In the genomic region with DNA sequence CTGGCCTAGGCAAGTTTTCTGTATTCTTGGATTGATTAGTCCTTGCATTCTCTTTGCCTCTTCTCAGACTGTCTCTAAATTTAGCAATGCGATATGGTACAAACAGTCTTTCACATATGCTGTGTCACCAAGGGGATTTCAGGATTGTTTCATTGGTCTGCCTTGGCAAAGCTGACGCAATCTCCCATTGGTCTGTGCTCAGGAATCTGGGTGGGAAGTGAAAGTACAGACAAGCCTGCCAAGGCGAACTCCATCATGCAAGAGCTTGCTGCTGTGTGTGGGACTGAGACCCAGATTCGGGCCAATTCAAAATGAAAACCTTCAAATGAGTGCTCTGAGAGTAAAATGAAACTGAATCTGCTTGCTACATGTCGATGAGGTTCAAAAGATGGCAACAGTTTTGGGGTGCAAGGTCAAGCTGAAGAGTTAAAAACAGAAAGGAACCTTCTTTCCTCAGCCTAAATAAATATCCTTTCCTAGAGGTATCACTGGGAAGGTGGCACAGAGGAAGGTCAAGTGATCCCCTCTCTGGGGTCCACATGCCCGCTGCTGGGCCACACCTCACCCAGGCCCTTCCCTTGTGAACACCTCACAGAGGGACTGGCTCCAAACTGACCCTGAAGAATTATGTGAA, we compare ENCODE assay signal across 8 cellular contexts.
DNase-seq lines count a peak whose midpoint lies in the region; ATAC-seq, FAIRE-seq and TF ChIP-seq lines count a peak whose summit lies in the region.

No MANE protein-coding gene starts in this region.

- intact Hi-C loops in dendritic cell treated with granulocyte-macrophage colony-stimulating factor and Interleukin-4, amounts not matched to agents 40 ng/mL and 50 ng/mL, for 4 days (cut with micrococcal nuclease): loop anchor here (10.0 kb wide), 1 partner anchor 47 kb away; no protein-coding TSS in a partner anchor

- no peaks in the 10 kb centered on the region for H3K36me3 Mint-ChIP-seq in dendritic cell treated with granulocyte-macrophage colony-stimulating factor and Interleukin-4, amounts not matched to agents 40 ng/mL and 50 ng/mL, for 4 days (ENCODE audit: low read depth)
- H3K36me3 Mint-ChIP-seq in nephron progenitor cell (ENCODE audit: low read depth): no peaks in the 10 kb centered on the region

- H3K9me3 Mint-ChIP-seq in dendritic cell treated with granulocyte-macrophage colony-stimulating factor and Interleukin-4, amounts not matched to agents 40 ng/mL and 50 ng/mL, for 4 days: no peaks in the 10 kb centered on the region
- H3K9me3 Mint-ChIP-seq in nephron progenitor cell: peaks cover 9% of the 10 kb centered on the region

- H3K9me3 ChIP-seq in A549: peaks cover 17% of the 10 kb centered on the region; the same call in 2 of the 3 replicates

- POLR2A ChIA-PET in A549 (lab: Yijun Ruan, JAX): interaction anchor here (1.0 to 1.9 kb wide), 3 partner anchors 81 to 484 kb away, joined by 3 to 8 read pairs (median 5); a partner anchor contains a TSS

- peak overlapping the region; percentile 86 for H3K27ac Mint-ChIP-seq in dendritic cell treated with granulocyte-macrophage colony-stimulating factor and Interleukin-4, amounts not matched to agents 40 ng/mL and 50 ng/mL, for 4 days
- H3K27ac Mint-ChIP-seq in nephron progenitor cell: peak overlapping the region; percentile 26

- WGBS in A549 (ENCODE audit: missing lambda C conversion rate): under 1% methylated on average over 6 of the region's 6 CpGs

- TF ChIP-seq POLR2A in A549 (IDR thresholded peaks at IDR 0.05; ENCODE audit: low read length): no peak

- peak overlapping the region; percentile 98 to 99 for H3K27ac ChIP-seq in A549

- no peak overlapping the region for H3K4me3 ChIP-seq in A549

- peak; percentile 51 to 98 for DNase-seq in A549 (ENCODE audit: low read depth in 1 of 2, low spot score in 1 of 2)
- DNase-seq in SIG-M5 (lab: John Stamatoyannopoulos, UW): peak; percentile 80
- DNase-seq in nephron progenitor cell: no peak
- DNase-seq in ureter (ENCODE audit: low spot score): peak; percentile 83
- DNase-seq in NCI-H146 treated with DMSO at 0.1 percent for 48 hours (lab: John Stamatoyannopoulos, UW; ENCODE audit: unreplicated experiment): no peak

- peak overlapping the region; percentile 55 for H3K4me3 Mint-ChIP-seq in dendritic cell treated with granulocyte-macrophage colony-stimulating factor and Interleukin-4, amounts not matched to agents 40 ng/mL and 50 ng/mL, for 4 days
- H3K4me3 Mint-ChIP-seq in nephron progenitor cell: no peak overlapping the region

- H3K27me3 Mint-ChIP-seq in dendritic cell treated with granulocyte-macrophage colony-stimulating factor and Interleukin-4, amounts not matched to agents 40 ng/mL and 50 ng/mL, for 4 days: no peaks in the 10 kb centered on the region
- peaks cover 7% of the 10 kb centered on the region for H3K27me3 Mint-ChIP-seq in nephron progenitor cell (ENCODE audit: low read depth, poor library complexity)

- peak; percentile 81 for FAIRE-seq in A549 (lab: Jason Lieb, UNC)

- peak; percentile 70 to 85; a peak in 3 of 5 replicates for TF ChIP-seq EP300 in A549 (IDR thresholded peaks at IDR 0.05)

- no peak for TF ChIP-seq CTCF in A549 (IDR thresholded peaks at IDR 0.05)
- TF ChIP-seq CTCF in nephron progenitor cell (IDR thresholded peaks at IDR 0.05): no peak

- peak overlapping the region; percentile 64 for H3K4me2 ChIP-seq in A549

- ATAC-seq in A549: peak; percentile 88 to 90
- peak; percentile 90 for ATAC-seq in GM18870 (IDR thresholded peaks at IDR 0.05; ENCODE audit: unreplicated experiment)
- ATAC-seq in HG03039 (IDR thresholded peaks at IDR 0.05; ENCODE audit: unreplicated experiment): peak; percentile 85

- H3K4me1 Mint-ChIP-seq in dendritic cell treated with granulocyte-macrophage colony-stimulating factor and Interleukin-4, amounts not matched to agents 40 ng/mL and 50 ng/mL, for 4 days (ENCODE audit: low read depth): peaks cover 13% of the 10 kb centered on the region
- peaks cover 64% of the 10 kb centered on the region for H3K4me1 Mint-ChIP-seq in nephron progenitor cell

- TF ChIP-seq RAD21 in A549 (conservative IDR thresholded peaks at IDR 0.05 in 1 of 2, IDR thresholded peaks at IDR 0.05 in 1 of 2): 0 out of 5 replicates have a peak, but pooled peaks of 1 of the 2 experiments have one; percentile 10

- H3K4me1 ChIP-seq in A549: peaks cover 71% of the 10 kb centered on the region

- CTCF ChIA-PET in A549 (lab: Yijun Ruan, JAX): interaction anchor here (0.8 to 1.2 kb wide), 2 partner anchors 11 to 81 kb away, joined by 3 to 4 read pairs; no protein-coding TSS in a partner anchor

TF ChIP-seq in A549, 52 proteins besides CTCF, POLR2A, EP300 and RAD21 (continues in another document):
- TF ChIP-seq HOXA7 (CRISPR knock-in tag; IDR thresholded peaks at IDR 0.05): peak; percentile 82; the same call in 1 of the 2 replicates
- TF ChIP-seq JUN (IDR thresholded peaks at IDR 0.05): peak; percentile 71 to 86; a peak in 4 of 5 replicates
- TF ChIP-seq ZNF302 (CRISPR knock-in tag; IDR thresholded peaks at IDR 0.05): no peak
- TF ChIP-seq PHF8 (IDR thresholded peaks at IDR 0.05; ENCODE audit: borderline replicate concordance, low read depth): no peak
- no peak for TF ChIP-seq BHLHE40 (IDR thresholded peaks at IDR 0.05; ENCODE audit: low read depth, low read length)
- peak; percentile 72 for TF ChIP-seq ZSCAN20 (CRISPR knock-in tag; IDR thresholded peaks at IDR 0.05)
- TF ChIP-seq, protein P1, sequence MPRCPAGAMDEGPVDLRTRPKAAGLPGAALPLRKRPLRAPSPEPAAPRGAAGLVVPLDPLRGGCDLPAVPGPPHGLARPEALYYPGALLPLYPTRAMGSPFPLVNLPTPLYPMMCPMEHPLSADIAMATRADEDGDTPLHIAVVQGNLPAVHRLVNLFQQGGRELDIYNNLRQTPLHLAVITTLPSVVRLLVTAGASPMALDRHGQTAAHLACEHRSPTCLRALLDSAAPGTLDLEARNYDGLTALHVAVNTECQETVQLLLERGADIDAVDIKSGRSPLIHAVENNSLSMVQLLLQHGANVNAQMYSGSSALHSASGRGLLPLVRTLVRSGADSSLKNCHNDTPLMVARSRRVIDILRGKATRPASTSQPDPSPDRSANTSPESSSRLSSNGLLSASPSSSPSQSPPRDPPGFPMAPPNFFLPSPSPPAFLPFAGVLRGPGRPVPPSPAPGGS (IDR thresholded peaks at IDR 0.05): 0 out of 3 replicates have a peak, but pooled peaks have one; percentile 57
- peak; percentile 86; the same call in 1 of the 2 replicates for TF ChIP-seq HOXB13 (CRISPR knock-in tag; IDR thresholded peaks at IDR 0.05; ENCODE audit: low read depth)
- TF ChIP-seq, protein P2, sequence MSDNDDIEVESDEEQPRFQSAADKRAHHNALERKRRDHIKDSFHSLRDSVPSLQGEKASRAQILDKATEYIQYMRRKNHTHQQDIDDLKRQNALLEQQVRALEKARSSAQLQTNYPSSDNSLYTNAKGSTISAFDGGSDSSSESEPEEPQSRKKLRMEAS (IDR thresholded peaks at IDR 0.05): peak; percentile 75
- TF ChIP-seq MYC (IDR thresholded peaks at IDR 0.05; ENCODE audit: borderline replicate concordance, low read length): 0 out of 2 replicates have a peak, but pooled peaks have one; percentile 11
- no peak for TF ChIP-seq POLR2AphosphoS2 (conservative IDR thresholded peaks at IDR 0.05; ENCODE audit: low read length)
- TF ChIP-seq, protein P3, sequence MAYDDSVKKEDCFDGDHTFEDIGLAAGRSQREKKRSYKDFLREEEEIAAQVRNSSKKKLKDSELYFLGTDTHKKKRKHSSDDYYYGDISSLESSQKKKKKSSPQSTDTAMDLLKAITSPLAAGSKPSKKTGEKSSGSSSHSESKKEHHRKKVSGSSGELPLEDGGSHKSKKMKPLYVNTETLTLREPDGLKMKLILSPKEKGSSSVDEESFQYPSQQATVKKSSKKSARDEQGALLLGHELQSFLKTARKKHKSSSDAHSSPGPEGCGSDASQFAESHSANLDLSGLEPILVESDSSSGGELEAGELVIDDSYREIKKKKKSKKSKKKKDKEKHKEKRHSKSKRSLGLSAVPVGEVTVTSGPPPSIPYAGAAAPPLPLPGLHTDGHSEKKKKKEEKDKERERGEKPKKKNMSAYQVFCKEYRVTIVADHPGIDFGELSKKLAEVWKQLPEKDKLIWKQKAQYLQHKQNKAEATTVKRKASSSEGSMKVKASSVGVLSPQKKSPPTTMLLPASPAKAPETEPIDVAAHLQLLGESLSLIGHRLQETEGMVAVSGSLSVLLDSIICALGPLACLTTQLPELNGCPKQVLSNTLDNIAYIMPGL (CRISPR knock-in tag; IDR thresholded peaks at IDR 0.05; ENCODE audit: borderline replicate concordance): no peak
- TF ChIP-seq JUNB (IDR thresholded peaks at IDR 0.05): no peak
- TF ChIP-seq, protein P4, sequence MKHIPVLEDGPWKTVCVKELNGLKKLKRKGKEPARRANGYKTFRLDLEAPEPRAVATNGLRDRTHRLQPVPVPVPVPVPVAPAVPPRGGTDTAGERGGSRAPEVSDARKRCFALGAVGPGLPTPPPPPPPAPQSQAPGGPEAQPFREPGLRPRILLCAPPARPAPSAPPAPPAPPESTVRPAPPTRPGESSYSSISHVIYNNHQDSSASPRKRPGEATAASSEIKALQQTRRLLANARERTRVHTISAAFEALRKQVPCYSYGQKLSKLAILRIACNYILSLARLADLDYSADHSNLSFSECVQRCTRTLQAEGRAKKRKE (CRISPR knock-in tag; IDR thresholded peaks at IDR 0.05; ENCODE audit: low read depth): peak; percentile 84
- TF ChIP-seq FOSL2 (IDR thresholded peaks at IDR 0.05): no peak
- TF ChIP-seq FOSL2 (CRISPR knock-in tag; IDR thresholded peaks at IDR 0.05): peak; percentile 74
- TF ChIP-seq, protein P5, sequence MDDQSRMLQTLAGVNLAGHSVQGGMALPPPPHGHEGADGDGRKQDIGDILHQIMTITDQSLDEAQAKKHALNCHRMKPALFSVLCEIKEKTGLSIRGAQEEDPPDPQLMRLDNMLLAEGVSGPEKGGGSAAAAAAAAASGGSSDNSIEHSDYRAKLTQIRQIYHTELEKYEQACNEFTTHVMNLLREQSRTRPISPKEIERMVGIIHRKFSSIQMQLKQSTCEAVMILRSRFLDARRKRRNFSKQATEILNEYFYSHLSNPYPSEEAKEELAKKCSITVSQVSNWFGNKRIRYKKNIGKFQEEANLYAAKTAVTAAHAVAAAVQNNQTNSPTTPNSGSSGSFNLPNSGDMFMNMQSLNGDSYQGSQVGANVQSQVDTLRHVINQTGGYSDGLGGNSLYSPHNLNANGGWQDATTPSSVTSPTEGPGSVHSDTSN (IDR thresholded peaks at IDR 0.05): no peak

Comparison
In these comparisons a context has a peak if more than half of its experiments do, and no peak if none do; other contexts are left out.
1. DNase-seq: peak in A549 (2 of 2), SIG-M5 (single experiment) and ureter (single experiment); none in nephron progenitor cell (single experiment) and NCI-H146 treated with DMSO at 0.1 percent for 48 hours (single experiment).
2. Peak in every context shown above with its lines, with median percentiles within 50 percentile points of each other: ATAC-seq.